Comparison of ENCODE assay signal across 11 cellular contexts in the genomic region with DNA sequence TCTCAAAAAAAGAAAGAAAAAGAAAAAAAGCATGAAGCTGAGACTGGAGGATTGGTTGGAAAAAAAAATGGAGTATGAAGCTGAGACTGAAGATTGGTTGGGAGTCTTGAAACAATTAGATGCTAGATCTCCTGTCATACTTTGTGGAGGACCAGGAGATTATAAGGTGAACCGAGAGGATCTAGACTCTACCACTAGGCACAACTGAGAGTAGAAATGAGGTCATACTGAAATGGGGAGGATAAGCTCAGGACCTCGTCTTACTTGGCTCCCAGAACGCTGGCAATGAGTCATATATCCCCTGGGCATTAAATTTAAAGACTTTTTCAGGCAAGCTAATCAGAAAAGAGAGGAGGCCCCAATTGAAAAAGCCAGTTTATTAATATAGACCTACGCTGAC. TPM values are rescaled to one million over a fixed set of nuclear protein-coding genes. Genes with fewer than 3 reads are reported as not detected.
DNase-seq lines count a peak whose midpoint lies in the region; ATAC-seq, FAIRE-seq and TF ChIP-seq lines count a peak whose summit lies in the region.
"Had no signal": no experiment of that assay in that cellular context is flagged by ENCODE, and none has a peak within 500 bp of the region (broad histone marks: within the 10 kb centered on the region; RNA-seq: fewer than 3 reads in every experiment).

No MANE protein-coding gene starts in this region.

- no peak overlapping the region for H3K9ac ChIP-seq in K562 (ENCODE audit: insufficient read depth in 1 of 2, low read depth in 2 of 2, low read length in 2 of 2)

- ATAC-seq in K562: peak; percentile 22

- H3K4me3 ChIP-seq in K562 (no peak overlapping the region), Peyer's patch (no peak overlapping the region)
- H3K4me3 ChIP-seq: hepatocyte had no signal

- in situ Hi-C loops in GM13977 (cut with MboI; ENCODE audit: low pct_unique_long_range_greater_than_20kb, low sequenced_read_pairs, unreplicated experiment) (no loop called here), K562 (cut with MboI) (no loop called here)

- peak; percentile 44 for DNase-seq in GM13977 (ENCODE audit: low spot score)
- DNase-seq in HPDE6-E6E7 (ENCODE audit: extremely low spot score): peak; percentile 57
- peak; percentile 31 to 55 (median 34) for DNase-seq in K562 (ENCODE audit: extremely low read depth in 1 of 4, low spot score in 3 of 4)
- DNase-seq in renal cortical epithelial cell (ENCODE audit: low read depth): peak; percentile 61
- DNase-seq in cerebellum (ENCODE audit: low spot score): no peak
- DNase-seq in NCI-H748 treated with DMSO at 0.1 percent for 48 hours (lab: John Stamatoyannopoulos, UW): no peak
- DNase-seq in Peyer's patch: no peak
- DNase-seq in NCI-H187 treated with DMSO at 0.1 percent for 48 hours (lab: John Stamatoyannopoulos, UW): no peak
- DNase-seq: activated CD4-positive, alpha-beta T cell treated with anti-CD3 and anti-CD28 coated beads for 48 hours; MM.1S had no signal

- peaks cover 8 to 16% of the 10 kb centered on the region in 2 experiments; a peak in 4 of 5 replicates for H3K4me1 ChIP-seq in K562 (replicated peaks in 1 of 2; ENCODE audit: control insufficient read depth in 2 of 2, insufficient read depth in 2 of 2, low read length in 2 of 2)
- H3K4me1 ChIP-seq in Peyer's patch: peaks cover 0 to 10% (median 5%) of the 10 kb centered on the region in 4 donors

- no peak overlapping the region for H2AFZ ChIP-seq in K562 (ENCODE audit: low read depth, low read length)
- H2AFZ ChIP-seq: hepatocyte had no signal

- intact Hi-C loops in K562 (cut with micrococcal nuclease): no loop called here

- POLR2A ChIA-PET in K562 (lab: Yijun Ruan, JAX): interaction anchor here (0.8 to 1.8 kb wide), 2 partner anchors 170 to 216 kb away, joined by 3 to 6 read pairs; a partner anchor contains a TSS

- 0 out of 2 replicates have a peak, but pooled peaks cover 3% of the 10 kb centered on the region for H4K20me1 ChIP-seq in K562 (replicated peaks; ENCODE audit: control insufficient read depth, insufficient read depth, low read length)

- WGBS in K562 (ENCODE audit: insufficient coverage, low coverage, missing lambda C conversion rate): 15% methylated on average over 4 of the region's 4 CpGs

- no TSS peak for BruUV-seq in K562 (replicated peaks; lab: Mats Ljungman, UMichigan)

- FAIRE-seq in K562 (lab: Jason Lieb, UNC): no peak

- H3K27me3 ChIP-seq in K562 (ENCODE audit: control insufficient read depth in 2 of 2, insufficient read depth in 2 of 2, low read length in 2 of 2): no peaks in the 10 kb centered on the region
- H3K27me3 ChIP-seq in Peyer's patch: no peaks in the 10 kb centered on the region
- H3K27me3 ChIP-seq: hepatocyte had no signal

- TF ChIP-seq CTCF in GM13977 (IDR thresholded peaks at IDR 0.05; ENCODE audit: extremely low read depth, insufficient read depth, missing control alignments) (no peak), K562 (IDR thresholded peaks at IDR 0.05 in 2 of 3, conservative IDR thresholded peaks at IDR 0.05 in 1 of 3; ENCODE audit: insufficient read depth in 2 of 3, low read depth in 1 of 3, low read length in 3 of 3) (no peak), Peyer's patch (IDR thresholded peaks at IDR 0.05) (no peak)

- H3K9me3 ChIP-seq in K562 (replicated peaks; ENCODE audit: control insufficient read depth, insufficient read depth, low read depth, low read length) (no peaks in the 10 kb centered on the region), Peyer's patch (no peaks in the 10 kb centered on the region)

- peaks cover 3% of the 10 kb centered on the region; the same call in 2 of the 3 replicates for H3K36me3 ChIP-seq in K562 (ENCODE audit: control insufficient read depth, insufficient read depth, low read length)
- no peaks in the 10 kb centered on the region for H3K36me3 ChIP-seq in Peyer's patch

- H3K27ac ChIP-seq in K562 (ENCODE audit: extremely low read depth, low read depth, low read length): peak overlapping the region; percentile 38; the same call in 1 of the 3 replicates
- no peak overlapping the region for H3K27ac ChIP-seq in Peyer's patch
- H3K27ac ChIP-seq: hepatocyte had no signal

- no peaks in the 10 kb centered on the region for H3K9me1 ChIP-seq in K562 (ENCODE audit: control insufficient read depth, insufficient read depth, low read length)

- no peak overlapping the region; the same call in 1 of the 2 replicates for H3K4me2 ChIP-seq in K562 (ENCODE audit: insufficient read depth, low read length)
- H3K4me2 ChIP-seq: hepatocyte had no signal

- CTCF ChIA-PET in K562 (lab: Yijun Ruan, JAX; ENCODE audit: low intra/inter-chr PET ratio): no interaction called here

- TF ChIP-seq EP300 in K562 (IDR thresholded peaks at IDR 0.05; ENCODE audit: low read length): no peak

- TF ChIP-seq RAD21 in K562 (CRISPR knock-in tag; conservative IDR thresholded peaks at IDR 0.05 in 1 of 2, IDR thresholded peaks at IDR 0.05 in 1 of 2): no peak

- peaks cover 46% of the 10 kb centered on the region for H3K79me2 ChIP-seq in K562 (ENCODE audit: control insufficient read depth, insufficient read depth, low read length)

- no peak; the same call in 1 of the 2 replicates for TF ChIP-seq POLR2A in K562 (conservative IDR thresholded peaks at IDR 0.05)
- no peak for TF ChIP-seq POLR2A in Peyer's patch (IDR thresholded peaks at IDR 0.05)

TF ChIP-seq in K562, 482 proteins besides CTCF, POLR2A, EP300 and RAD21 (continues in another document):
- no peak for TF ChIP-seq SIN3A (IDR thresholded peaks at IDR 0.05; ENCODE audit: borderline replicate concordance in 2 of 2, control insufficient read depth in 1 of 2, low read depth in 2 of 2, low read length in 2 of 2)
- peak; percentile 68 for TF ChIP-seq FOSL1 (tag; conservative IDR thresholded peaks at IDR 0.05)
- TF ChIP-seq XRCC3 (IDR thresholded peaks at IDR 0.05): no peak
- TF ChIP-seq CBFB (CRISPR knock-in tag; IDR thresholded peaks at IDR 0.05): no peak
- no peak for TF ChIP-seq CHD2 (IDR thresholded peaks at IDR 0.05; ENCODE audit: low read depth, low read length)
- TF ChIP-seq, protein P1, sequence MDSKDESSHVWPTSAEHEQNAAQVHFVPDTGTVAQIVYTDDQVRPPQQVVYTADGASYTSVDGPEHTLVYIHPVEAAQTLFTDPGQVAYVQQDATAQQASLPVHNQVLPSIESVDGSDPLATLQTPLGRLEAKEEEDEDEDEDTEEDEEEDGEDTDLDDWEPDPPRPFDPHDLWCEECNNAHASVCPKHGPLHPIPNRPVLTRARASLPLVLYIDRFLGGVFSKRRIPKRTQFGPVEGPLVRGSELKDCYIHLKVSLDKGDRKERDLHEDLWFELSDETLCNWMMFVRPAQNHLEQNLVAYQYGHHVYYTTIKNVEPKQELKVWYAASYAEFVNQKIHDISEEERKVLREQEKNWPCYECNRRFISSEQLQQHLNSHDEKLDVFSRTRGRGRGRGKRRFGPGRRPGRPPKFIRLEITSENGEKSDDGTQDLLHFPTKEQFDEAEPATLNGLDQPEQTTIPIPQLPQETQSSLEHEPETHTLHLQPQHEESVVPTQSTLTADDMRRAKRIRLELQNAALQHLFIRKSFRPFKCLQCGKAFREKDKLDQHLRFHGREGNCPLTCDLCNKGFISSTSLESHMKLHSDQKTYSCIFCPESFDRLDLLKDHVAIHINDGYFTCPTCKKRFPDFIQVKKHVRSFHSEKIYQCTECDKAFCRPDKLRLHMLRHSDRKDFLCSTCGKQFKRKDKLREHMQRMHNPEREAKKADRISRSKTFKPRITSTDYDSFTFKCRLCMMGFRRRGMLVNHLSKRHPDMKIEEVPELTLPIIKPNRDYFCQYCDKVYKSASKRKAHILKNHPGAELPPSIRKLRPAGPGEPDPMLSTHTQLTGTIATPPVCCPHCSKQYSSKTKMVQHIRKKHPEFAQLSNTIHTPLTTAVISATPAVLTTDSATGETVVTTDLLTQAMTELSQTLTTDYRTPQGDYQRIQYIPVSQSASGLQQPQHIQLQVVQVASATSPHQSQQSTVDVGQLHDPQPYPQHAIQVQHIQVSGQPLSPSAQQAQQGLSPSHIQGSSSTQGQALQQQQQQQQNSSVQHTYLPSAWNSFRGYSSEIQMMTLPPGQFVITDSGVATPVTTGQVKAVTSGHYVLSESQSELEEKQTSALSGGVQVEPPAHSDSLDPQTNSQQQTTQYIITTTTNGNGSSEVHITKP (IDR thresholded peaks at IDR 0.05; ENCODE audit: partially characterized antibody): peak; percentile 65
- TF ChIP-seq, protein P2, sequence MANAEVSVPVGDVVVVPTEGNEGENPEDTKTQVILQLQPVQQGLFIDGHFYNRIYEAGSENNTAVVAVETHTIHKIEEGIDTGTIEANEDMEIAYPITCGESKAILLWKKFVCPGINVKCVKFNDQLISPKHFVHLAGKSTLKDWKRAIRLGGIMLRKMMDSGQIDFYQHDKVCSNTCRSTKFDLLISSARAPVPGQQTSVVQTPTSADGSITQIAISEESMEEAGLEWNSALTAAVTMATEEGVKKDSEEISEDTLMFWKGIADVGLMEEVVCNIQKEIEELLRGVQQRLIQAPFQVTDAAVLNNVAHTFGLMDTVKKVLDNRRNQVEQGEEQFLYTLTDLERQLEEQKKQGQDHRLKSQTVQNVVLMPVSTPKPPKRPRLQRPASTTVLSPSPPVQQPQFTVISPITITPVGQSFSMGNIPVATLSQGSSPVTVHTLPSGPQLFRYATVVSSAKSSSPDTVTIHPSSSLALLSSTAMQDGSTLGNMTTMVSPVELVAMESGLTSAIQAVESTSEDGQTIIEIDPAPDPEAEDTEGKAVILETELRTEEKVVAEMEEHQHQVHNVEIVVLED (CRISPR knock-in tag; IDR thresholded peaks at IDR 0.05): no peak

RNA-seq across cellular contexts. Expression of a gene that starts 3.3 kb away (rescaled TPM):
- 21.5 and 77.6 TPM in 2 replicates for total RNA-seq in K562 (2011; cell fraction: chromatin; rRNA removed; ENCODE audit: low replicate concordance)
- 10.7 and 12.2 TPM in 2 replicates for total RNA-seq in K562 (2011; cell fraction: nucleolus; rRNA removed)
- total RNA-seq in K562 (2011; cell fraction: nucleoplasm; rRNA removed): 28.1 and 40.5 TPM in 2 replicates
- 15.4 and 16.6 TPM in 2 replicates for total RNA-seq in K562 (2014; rRNA removed)
- total RNA-seq in K562 (2014; rRNA removed; fragmentation: Illumina TruSeq; extraction: Trizol): 36.2 and 41.0 TPM in 2 replicates
- total RNA-seq in K562 (2015; rRNA removed; fragmentation: Illumina TruSeq; extraction: Trizol): 28.1 and 30.9 TPM in 2 replicates
- 41.1 and 42.3 TPM in 2 replicates for total RNA-seq in K562 (2021)
- polyA plus RNA-seq in K562 (2011; rRNA removed): 14.9 and 19.0 TPM in 2 replicates
- polyA plus RNA-seq in K562 (2011; cell fraction: cytosol; rRNA removed): 3.3 and 6.9 TPM in 2 replicates
- 31.6 and 51.0 TPM in 2 replicates for polyA plus RNA-seq in K562 (2011; cell fraction: nucleus; rRNA removed)
- polyA plus RNA-seq in K562 (2012): 12.8 and 13.8 TPM in 2 replicates
- polyA plus RNA-seq in K562 (2014; fragmentation: Illumina TruSeq; extraction: Trizol): 24.2 and 25.8 TPM in 2 replicates
- polyA plus RNA-seq in K562 (2014; fragmentation: Nextera tagmentation; extraction: Ambion mirVana): 1 to 10 TPM; 5.6 to 9.7 TPM
- polyA plus RNA-seq in K562 (2014; rRNA removed): 17.9 and 18.4 TPM in 2 replicates
- 12.9 and 20.4 TPM in 2 replicates for polyA minus RNA-seq in K562 (2011; rRNA and poly(A)+ RNA removed)
- polyA minus RNA-seq in K562 (2011; cell fraction: cytosol; rRNA and poly(A)+ RNA removed): 14.2 and 19.1 TPM in 2 replicates
- polyA minus RNA-seq in K562 (2011; cell fraction: nucleus; rRNA and poly(A)+ RNA removed): 8.5 and 18.2 TPM in 2 replicates
- 18.6 and 20.7 TPM in 2 replicates for total RNA-seq in renal cortical epithelial cell
- 21.6 TPM for total RNA-seq in cerebellum
- 10 to 100 TPM; 23.8 to 51.2 (median 28.7) TPM for total RNA-seq in Peyer's patch

Comparison
In these comparisons a context has a peak if more than half of its experiments do, and no peak if none do; other contexts are left out.
1. DNase-seq: peak in GM13977 (single experiment), HPDE6-E6E7 (single experiment), K562 (4 of 4) and renal cortical epithelial cell (single experiment); none in cerebellum (single experiment), NCI-H748 treated with DMSO at 0.1 percent for 48 hours (single experiment), Peyer's patch (0 of 3) and NCI-H187 treated with DMSO at 0.1 percent for 48 hours (single experiment).